In the genomic region with DNA sequence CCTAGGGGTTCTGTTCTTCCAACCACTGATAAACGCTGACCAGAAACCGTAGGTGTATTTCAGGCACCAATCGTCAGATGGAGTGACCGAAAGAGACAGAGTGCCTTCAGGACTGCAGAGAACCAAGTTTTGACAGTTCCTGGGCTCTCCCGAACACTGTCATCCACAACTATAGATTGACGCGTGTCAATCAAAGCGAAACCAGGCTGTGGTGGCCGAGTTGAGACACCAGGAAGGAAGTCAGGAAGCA, we compare ENCODE assay signal across 1 cellular context.
TF ChIP-seq lines count a peak whose summit lies in the region.

No MANE protein-coding gene starts in this region.

TF ChIP-seq in HepG2, 621 proteins besides CTCF, POLR2A, EP300 and RAD21 (continued from another document and continues in another):
- TF ChIP-seq, protein P1, sequence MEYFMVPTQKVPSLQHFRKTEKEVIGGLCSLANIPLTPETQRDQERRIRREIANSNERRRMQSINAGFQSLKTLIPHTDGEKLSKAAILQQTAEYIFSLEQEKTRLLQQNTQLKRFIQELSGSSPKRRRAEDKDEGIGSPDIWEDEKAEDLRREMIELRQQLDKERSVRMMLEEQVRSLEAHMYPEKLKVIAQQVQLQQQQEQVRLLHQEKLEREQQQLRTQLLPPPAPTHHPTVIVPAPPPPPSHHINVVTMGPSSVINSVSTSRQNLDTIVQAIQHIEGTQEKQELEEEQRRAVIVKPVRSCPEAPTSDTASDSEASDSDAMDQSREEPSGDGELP (IDR thresholded peaks at IDR 0.05; ENCODE audit: borderline replicate concordance, low read depth): 0 out of 2 replicates have a peak, but pooled peaks have one; percentile 1
- TF ChIP-seq GFI1 (CRISPR knock-in tag; IDR thresholded peaks at IDR 0.05; ENCODE audit: borderline replicate concordance): no peak
- TF ChIP-seq PPARG (CRISPR knock-in tag; conservative IDR thresholded peaks at IDR 0.05): no peak
- no peak for TF ChIP-seq AKAP8 (CRISPR knock-in tag; IDR thresholded peaks at IDR 0.05)
- TF ChIP-seq TCF7 (IDR thresholded peaks at IDR 0.05; ENCODE audit: low read depth): no peak
- no peak for TF ChIP-seq FOXO1 (CRISPR knock-in tag; IDR thresholded peaks at IDR 0.05)
- no peak for TF ChIP-seq ZNF431 (CRISPR knock-in tag; IDR thresholded peaks at IDR 0.05; ENCODE audit: borderline replicate concordance, low read depth)
- TF ChIP-seq ZNF274 (CRISPR knock-in tag; IDR thresholded peaks at IDR 0.05): peak; percentile 0; the same call in 1 of the 2 replicates
- no peak; the same call in 1 of the 2 replicates for TF ChIP-seq ZNF501 (CRISPR knock-in tag; IDR thresholded peaks at IDR 0.05)
- TF ChIP-seq NPAS2 (CRISPR knock-in tag; IDR thresholded peaks at IDR 0.05; ENCODE audit: borderline replicate concordance): no peak
- TF ChIP-seq CHD4 (IDR thresholded peaks at IDR 0.05; ENCODE audit: borderline replicate concordance, low read length): peak; percentile 7; the same call in 1 of the 2 replicates
- peak; percentile 92 for TF ChIP-seq MEIS2 (CRISPR knock-in tag; IDR thresholded peaks at IDR 0.05)
- no peak for TF ChIP-seq SMAD1 (CRISPR knock-in tag; IDR thresholded peaks at IDR 0.05; ENCODE audit: borderline replicate concordance, low read depth)
- TF ChIP-seq ZNF230 (CRISPR knock-in tag; IDR thresholded peaks at IDR 0.05): 0 out of 2 replicates have a peak, but pooled peaks have one; percentile 1
- no peak for TF ChIP-seq ZNF446 (CRISPR knock-in tag; IDR thresholded peaks at IDR 0.05)
- no peak for TF ChIP-seq REPIN1 (CRISPR knock-in tag; IDR thresholded peaks at IDR 0.05; ENCODE audit: borderline replicate concordance, low read depth)
- no peak for TF ChIP-seq NFIC (IDR thresholded peaks at IDR 0.05; ENCODE audit: low read length)
- no peak for TF ChIP-seq RBM22 (optimal IDR thresholded peaks at IDR 0.05; ENCODE audit: low read length)
- TF ChIP-seq MTF2 (CRISPR knock-in tag; IDR thresholded peaks at IDR 0.05; ENCODE audit: borderline replicate concordance): no peak
- TF ChIP-seq TBX2 (CRISPR knock-in tag; IDR thresholded peaks at IDR 0.05; ENCODE audit: borderline replicate concordance): no peak
- TF ChIP-seq ZNF382 (CRISPR knock-in tag; IDR thresholded peaks at IDR 0.05; ENCODE audit: borderline replicate concordance): no peak
- no peak for TF ChIP-seq NR2F2 (IDR thresholded peaks at IDR 0.05; ENCODE audit: borderline replicate concordance, low read depth)
- TF ChIP-seq ZNF780A (CRISPR knock-in tag; IDR thresholded peaks at IDR 0.05): peak; percentile 9; the same call in 1 of the 2 replicates
- no peak for TF ChIP-seq ARNTL (CRISPR knock-in tag; IDR thresholded peaks at IDR 0.05)
- TF ChIP-seq CAMTA2 (CRISPR knock-in tag; IDR thresholded peaks at IDR 0.05; ENCODE audit: borderline replicate concordance): peak; percentile 76; the same call in 1 of the 2 replicates
- no peak for TF ChIP-seq MAFG (CRISPR knock-in tag; IDR thresholded peaks at IDR 0.05)
- no peak for TF ChIP-seq ZNF432 (CRISPR knock-in tag; IDR thresholded peaks at IDR 0.05; ENCODE audit: borderline replicate concordance)
- no peak for TF ChIP-seq NR1H2 (CRISPR knock-in tag; IDR thresholded peaks at IDR 0.05; ENCODE audit: borderline replicate concordance, low read depth)
- TF ChIP-seq ZNF564 (CRISPR knock-in tag; IDR thresholded peaks at IDR 0.05): no peak
- TF ChIP-seq, protein P2, sequence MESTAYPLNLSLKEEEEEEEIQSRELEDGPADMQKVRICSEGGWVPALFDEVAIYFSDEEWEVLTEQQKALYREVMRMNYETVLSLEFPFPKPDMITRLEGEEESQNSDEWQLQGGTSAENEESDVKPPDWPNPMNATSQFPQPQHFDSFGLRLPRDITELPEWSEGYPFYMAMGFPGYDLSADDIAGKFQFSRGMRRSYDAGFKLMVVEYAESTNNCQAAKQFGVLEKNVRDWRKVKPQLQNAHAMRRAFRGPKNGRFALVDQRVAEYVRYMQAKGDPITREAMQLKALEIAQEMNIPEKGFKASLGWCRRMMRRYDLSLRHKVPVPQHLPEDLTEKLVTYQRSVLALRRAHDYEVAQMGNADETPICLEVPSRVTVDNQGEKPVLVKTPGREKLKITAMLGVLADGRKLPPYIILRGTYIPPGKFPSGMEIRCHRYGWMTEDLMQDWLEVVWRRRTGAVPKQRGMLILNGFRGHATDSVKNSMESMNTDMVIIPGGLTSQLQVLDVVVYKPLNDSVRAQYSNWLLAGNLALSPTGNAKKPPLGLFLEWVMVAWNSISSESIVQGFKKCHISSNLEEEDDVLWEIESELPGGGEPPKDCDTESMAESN (CRISPR knock-in tag; conservative IDR thresholded peaks at IDR 0.05): no peak
- TF ChIP-seq NFATC3 (CRISPR knock-in tag; IDR thresholded peaks at IDR 0.05): no peak
- 0 out of 2 replicates have a peak, but pooled peaks have one; percentile 29 for TF ChIP-seq ZNF484 (CRISPR knock-in tag; IDR thresholded peaks at IDR 0.05; ENCODE audit: borderline replicate concordance, low read depth)
- TF ChIP-seq, protein P3, sequence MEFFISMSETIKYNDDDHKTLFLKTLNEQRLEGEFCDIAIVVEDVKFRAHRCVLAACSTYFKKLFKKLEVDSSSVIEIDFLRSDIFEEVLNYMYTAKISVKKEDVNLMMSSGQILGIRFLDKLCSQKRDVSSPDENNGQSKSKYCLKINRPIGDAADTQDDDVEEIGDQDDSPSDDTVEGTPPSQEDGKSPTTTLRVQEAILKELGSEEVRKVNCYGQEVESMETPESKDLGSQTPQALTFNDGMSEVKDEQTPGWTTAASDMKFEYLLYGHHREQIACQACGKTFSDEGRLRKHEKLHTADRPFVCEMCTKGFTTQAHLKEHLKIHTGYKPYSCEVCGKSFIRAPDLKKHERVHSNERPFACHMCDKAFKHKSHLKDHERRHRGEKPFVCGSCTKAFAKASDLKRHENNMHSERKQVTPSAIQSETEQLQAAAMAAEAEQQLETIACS (CRISPR knock-in tag; IDR thresholded peaks at IDR 0.05): no peak
- no peak for TF ChIP-seq SCMH1 (CRISPR knock-in tag; IDR thresholded peaks at IDR 0.05; ENCODE audit: borderline replicate concordance)
- TF ChIP-seq, protein P4, sequence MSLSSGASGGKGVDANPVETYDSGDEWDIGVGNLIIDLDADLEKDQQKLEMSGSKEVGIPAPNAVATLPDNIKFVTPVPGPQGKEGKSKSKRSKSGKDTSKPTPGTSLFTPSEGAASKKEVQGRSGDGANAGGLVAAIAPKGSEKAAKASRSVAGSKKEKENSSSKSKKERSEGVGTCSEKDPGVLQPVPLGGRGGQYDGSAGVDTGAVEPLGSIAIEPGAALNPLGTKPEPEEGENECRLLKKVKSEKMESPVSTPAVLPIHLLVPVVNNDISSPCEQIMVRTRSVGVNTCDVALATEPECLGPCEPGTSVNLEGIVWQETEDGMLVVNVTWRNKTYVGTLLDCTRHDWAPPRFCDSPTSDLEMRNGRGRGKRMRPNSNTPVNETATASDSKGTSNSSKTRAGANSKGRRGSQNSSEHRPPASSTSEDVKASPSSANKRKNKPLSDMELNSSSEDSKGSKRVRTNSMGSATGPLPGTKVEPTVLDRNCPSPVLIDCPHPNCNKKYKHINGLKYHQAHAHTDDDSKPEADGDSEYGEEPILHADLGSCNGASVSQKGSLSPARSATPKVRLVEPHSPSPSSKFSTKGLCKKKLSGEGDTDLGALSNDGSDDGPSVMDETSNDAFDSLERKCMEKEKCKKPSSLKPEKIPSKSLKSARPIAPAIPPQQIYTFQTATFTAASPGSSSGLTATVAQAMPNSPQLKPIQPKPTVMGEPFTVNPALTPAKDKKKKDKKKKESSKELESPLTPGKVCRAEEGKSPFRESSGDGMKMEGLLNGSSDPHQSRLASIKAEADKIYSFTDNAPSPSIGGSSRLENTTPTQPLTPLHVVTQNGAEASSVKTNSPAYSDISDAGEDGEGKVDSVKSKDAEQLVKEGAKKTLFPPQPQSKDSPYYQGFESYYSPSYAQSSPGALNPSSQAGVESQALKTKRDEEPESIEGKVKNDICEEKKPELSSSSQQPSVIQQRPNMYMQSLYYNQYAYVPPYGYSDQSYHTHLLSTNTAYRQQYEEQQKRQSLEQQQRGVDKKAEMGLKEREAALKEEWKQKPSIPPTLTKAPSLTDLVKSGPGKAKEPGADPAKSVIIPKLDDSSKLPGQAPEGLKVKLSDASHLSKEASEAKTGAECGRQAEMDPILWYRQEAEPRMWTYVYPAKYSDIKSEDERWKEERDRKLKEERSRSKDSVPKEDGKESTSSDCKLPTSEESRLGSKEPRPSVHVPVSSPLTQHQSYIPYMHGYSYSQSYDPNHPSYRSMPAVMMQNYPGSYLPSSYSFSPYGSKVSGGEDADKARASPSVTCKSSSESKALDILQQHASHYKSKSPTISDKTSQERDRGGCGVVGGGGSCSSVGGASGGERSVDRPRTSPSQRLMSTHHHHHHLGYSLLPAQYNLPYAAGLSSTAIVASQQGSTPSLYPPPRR (CRISPR knock-in tag; IDR thresholded peaks at IDR 0.05; ENCODE audit: borderline replicate concordance): no peak
- TF ChIP-seq ARNT2 (CRISPR knock-in tag; IDR thresholded peaks at IDR 0.05; ENCODE audit: low read depth): 0 out of 2 replicates have a peak, but pooled peaks have one; percentile 17
- TF ChIP-seq, protein P5, sequence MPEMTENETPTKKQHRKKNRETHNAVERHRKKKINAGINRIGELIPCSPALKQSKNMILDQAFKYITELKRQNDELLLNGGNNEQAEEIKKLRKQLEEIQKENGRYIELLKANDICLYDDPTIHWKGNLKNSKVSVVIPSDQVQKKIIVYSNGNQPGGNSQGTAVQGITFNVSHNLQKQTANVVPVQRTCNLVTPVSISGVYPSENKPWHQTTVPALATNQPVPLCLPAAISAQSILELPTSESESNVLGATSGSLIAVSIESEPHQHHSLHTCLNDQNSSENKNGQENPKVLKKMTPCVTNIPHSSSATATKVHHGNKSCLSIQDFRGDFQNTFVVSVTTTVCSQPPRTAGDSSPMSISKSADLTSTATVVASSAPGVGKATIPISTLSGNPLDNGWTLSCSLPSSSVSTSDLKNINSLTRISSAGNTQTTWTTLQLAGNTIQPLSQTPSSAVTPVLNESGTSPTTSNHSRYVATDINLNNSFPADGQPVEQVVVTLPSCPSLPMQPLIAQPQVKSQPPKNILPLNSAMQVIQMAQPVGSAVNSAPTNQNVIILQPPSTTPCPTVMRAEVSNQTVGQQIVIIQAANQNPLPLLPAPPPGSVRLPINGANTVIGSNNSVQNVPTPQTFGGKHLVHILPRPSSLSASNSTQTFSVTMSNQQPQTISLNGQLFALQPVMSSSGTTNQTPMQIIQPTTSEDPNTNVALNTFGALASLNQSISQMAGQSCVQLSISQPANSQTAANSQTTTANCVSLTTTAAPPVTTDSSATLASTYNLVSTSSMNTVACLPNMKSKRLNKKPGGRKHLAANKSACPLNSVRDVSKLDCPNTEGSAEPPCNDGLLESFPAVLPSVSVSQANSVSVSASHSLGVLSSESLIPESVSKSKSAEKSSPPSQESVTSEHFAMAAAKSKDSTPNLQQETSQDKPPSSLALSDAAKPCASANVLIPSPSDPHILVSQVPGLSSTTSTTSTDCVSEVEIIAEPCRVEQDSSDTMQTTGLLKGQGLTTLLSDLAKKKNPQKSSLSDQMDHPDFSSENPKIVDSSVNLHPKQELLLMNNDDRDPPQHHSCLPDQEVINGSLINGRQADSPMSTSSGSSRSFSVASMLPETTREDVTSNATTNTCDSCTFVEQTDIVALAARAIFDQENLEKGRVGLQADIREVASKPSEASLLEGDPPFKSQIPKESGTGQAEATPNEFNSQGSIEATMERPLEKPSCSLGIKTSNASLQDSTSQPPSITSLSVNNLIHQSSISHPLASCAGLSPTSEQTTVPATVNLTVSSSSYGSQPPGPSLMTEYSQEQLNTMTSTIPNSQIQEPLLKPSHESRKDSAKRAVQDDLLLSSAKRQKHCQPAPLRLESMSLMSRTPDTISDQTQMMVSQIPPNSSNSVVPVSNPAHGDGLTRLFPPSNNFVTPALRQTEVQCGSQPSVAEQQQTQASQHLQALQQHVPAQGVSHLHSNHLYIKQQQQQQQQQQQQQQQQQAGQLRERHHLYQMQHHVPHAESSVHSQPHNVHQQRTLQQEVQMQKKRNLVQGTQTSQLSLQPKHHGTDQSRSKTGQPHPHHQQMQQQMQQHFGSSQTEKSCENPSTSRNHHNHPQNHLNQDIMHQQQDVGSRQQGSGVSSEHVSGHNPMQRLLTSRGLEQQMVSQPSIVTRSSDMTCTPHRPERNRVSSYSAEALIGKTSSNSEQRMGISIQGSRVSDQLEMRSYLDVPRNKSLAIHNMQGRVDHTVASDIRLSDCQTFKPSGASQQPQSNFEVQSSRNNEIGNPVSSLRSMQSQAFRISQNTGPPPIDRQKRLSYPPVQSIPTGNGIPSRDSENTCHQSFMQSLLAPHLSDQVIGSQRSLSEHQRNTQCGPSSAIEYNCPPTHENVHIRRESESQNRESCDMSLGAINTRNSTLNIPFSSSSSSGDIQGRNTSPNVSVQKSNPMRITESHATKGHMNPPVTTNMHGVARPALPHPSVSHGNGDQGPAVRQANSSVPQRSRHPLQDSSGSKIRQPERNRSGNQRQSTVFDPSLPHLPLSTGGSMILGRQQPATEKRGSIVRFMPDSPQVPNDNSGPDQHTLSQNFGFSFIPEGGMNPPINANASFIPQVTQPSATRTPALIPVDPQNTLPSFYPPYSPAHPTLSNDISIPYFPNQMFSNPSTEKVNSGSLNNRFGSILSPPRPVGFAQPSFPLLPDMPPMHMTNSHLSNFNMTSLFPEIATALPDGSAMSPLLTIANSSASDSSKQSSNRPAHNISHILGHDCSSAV (CRISPR knock-in tag; IDR thresholded peaks at IDR 0.05; ENCODE audit: borderline replicate concordance): no peak
- TF ChIP-seq KLF12 (CRISPR knock-in tag; IDR thresholded peaks at IDR 0.05; ENCODE audit: borderline replicate concordance): 0 out of 2 replicates have a peak, but pooled peaks have one; percentile 10
- 0 out of 2 replicates have a peak, but pooled peaks have one; percentile 11 for TF ChIP-seq ZNF776 (CRISPR knock-in tag; IDR thresholded peaks at IDR 0.05)
- no peak for TF ChIP-seq TSC22D2 (CRISPR knock-in tag; IDR thresholded peaks at IDR 0.05; ENCODE audit: borderline replicate concordance)
- TF ChIP-seq HDAC2 (CRISPR knock-in tag; IDR thresholded peaks at IDR 0.05): no peak
- TF ChIP-seq, protein P6, sequence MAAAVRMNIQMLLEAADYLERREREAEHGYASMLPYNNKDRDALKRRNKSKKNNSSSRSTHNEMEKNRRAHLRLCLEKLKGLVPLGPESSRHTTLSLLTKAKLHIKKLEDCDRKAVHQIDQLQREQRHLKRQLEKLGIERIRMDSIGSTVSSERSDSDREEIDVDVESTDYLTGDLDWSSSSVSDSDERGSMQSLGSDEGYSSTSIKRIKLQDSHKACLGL (CRISPR knock-in tag; IDR thresholded peaks at IDR 0.05): no peak
- TF ChIP-seq JDP2 (CRISPR knock-in tag; IDR thresholded peaks at IDR 0.05; ENCODE audit: borderline replicate concordance): no peak
- TF ChIP-seq SMAD9 (CRISPR knock-in tag; IDR thresholded peaks at IDR 0.05): 0 out of 2 replicates have a peak, but pooled peaks have one; percentile 9
- no peak for TF ChIP-seq ZNF75D (CRISPR knock-in tag; IDR thresholded peaks at IDR 0.05; ENCODE audit: borderline replicate concordance)
- TF ChIP-seq STAT5B (CRISPR knock-in tag; IDR thresholded peaks at IDR 0.05): no peak
- TF ChIP-seq PLRG1 (conservative IDR thresholded peaks at IDR 0.05): no peak
- no peak for TF ChIP-seq ZUFSP (CRISPR knock-in tag; IDR thresholded peaks at IDR 0.05; ENCODE audit: borderline replicate concordance)
